23 cellular contexts compared by ENCODE assay signal in genomic region chr3:49600781-49601180, GRCh38. TPM values are rescaled to one million over a fixed set of nuclear protein-coding genes. Genes with fewer than 3 reads are reported as not detected.
DNase-seq lines count a peak whose midpoint lies in the region; ATAC-seq and TF ChIP-seq lines count a peak whose summit lies in the region.
"Had no signal": no experiment of that assay in that cellular context is flagged by ENCODE, and none has a peak within 500 bp of the region (broad histone marks: within the 10 kb centered on the region; RNA-seq: fewer than 3 reads in every experiment).

No MANE protein-coding gene starts in this region.

- no peaks in the 10 kb centered on the region for H3K9me3 ChIP-seq in GM23248 (ENCODE audit: low read depth)
- no peaks in the 10 kb centered on the region for H3K9me3 ChIP-seq in thyroid gland
- H3K9me3 ChIP-seq: A549 had no signal

- H3K36me3 ChIP-seq in GM23248 (ENCODE audit: low read depth) (no peaks in the 10 kb centered on the region), thyroid gland (no peaks in the 10 kb centered on the region)
- H3K36me3 ChIP-seq: BLaER1 treated with 17β-estradiol and CSF1 and Interleukin-3, amounts not matched to agents 10 nM and 100 nM had no signal

- ATAC-seq in HG03439 (IDR thresholded peaks at IDR 0.05; ENCODE audit: unreplicated experiment), result no peak
- ATAC-seq: A549; CD8-positive, alpha-beta T cell; Right ventricle myocardium inferior had no signal

- no peak overlapping the region for H3K9ac ChIP-seq in GM23248
- H3K9ac ChIP-seq: BLaER1 treated with 17β-estradiol and CSF1 and Interleukin-3, amounts not matched to agents 10 nM and 100 nM had no signal

- TF ChIP-seq POLR2A in thyroid gland (IDR thresholded peaks at IDR 0.05), result no peak

- intact Hi-C loops in thyroid gland (cut with DNase I), result no loop called here

- H3K4me3 Mint-ChIP-seq in progenitor cell of endocrine pancreas (ENCODE audit: low read depth), result no peak overlapping the region
- H3K4me3 Mint-ChIP-seq: CD8-positive, alpha-beta T cell had no signal

- no peaks in the 10 kb centered on the region for H3K36me3 Mint-ChIP-seq in progenitor cell of endocrine pancreas (ENCODE audit: insufficient read depth)
- H3K36me3 Mint-ChIP-seq: CD8-positive, alpha-beta T cell had no signal

- no peaks in the 10 kb centered on the region for H3K4me1 Mint-ChIP-seq in progenitor cell of endocrine pancreas (ENCODE audit: low read depth)

- H2AFZ ChIP-seq in GM23248, result no peak overlapping the region

- H3K27ac ChIP-seq in GM23248 (no peak overlapping the region), cingulate gyrus (ENCODE audit: low read depth, low read length) (peak overlapping the region; percentile 60), thyroid gland (no peak overlapping the region)
- H3K27ac ChIP-seq: A549; BLaER1 treated with 17β-estradiol and CSF1 and Interleukin-3, amounts not matched to agents 10 nM and 100 nM had no signal

- no peaks in the 10 kb centered on the region for H3K27me3 ChIP-seq in GM23248 (replicated peaks; ENCODE audit: insufficient read depth)
- no peaks in the 10 kb centered on the region for H3K27me3 ChIP-seq in thyroid gland
- H3K27me3 ChIP-seq: BLaER1 treated with 17β-estradiol and CSF1 and Interleukin-3, amounts not matched to agents 10 nM and 100 nM had no signal

- H3K27ac Mint-ChIP-seq in progenitor cell of endocrine pancreas, result peak overlapping the region; percentile 16
- H3K27ac Mint-ChIP-seq: CD8-positive, alpha-beta T cell had no signal

- H3K79me2 ChIP-seq in GM23248 (ENCODE audit: insufficient read depth), result no peaks in the 10 kb centered on the region

- no peaks in the 10 kb centered on the region for H3K9me3 Mint-ChIP-seq in progenitor cell of endocrine pancreas (ENCODE audit: low read depth)
- H3K9me3 Mint-ChIP-seq: CD8-positive, alpha-beta T cell had no signal

- WGBS in GM23248 (ENCODE audit: low coverage in 1 of 2, low lambda C conversion rate in 2 of 2, missing lambda C conversion rate in 2 of 2), 2 experiments, result 94 to 100% methylated on average over 1 of the region's 1 CpG
- WGBS in thyroid gland, 2 donors, result 89 to 100% methylated on average over 1 of the region's 1 CpG

- TF ChIP-seq CTCF in progenitor cell of endocrine pancreas (IDR thresholded peaks at IDR 0.05; ENCODE audit: unreplicated experiment) (no peak), thyroid gland (IDR thresholded peaks at IDR 0.05) (no peak)

- H3K27me3 Mint-ChIP-seq in progenitor cell of endocrine pancreas, result no peaks in the 10 kb centered on the region

- no peaks in the 10 kb centered on the region for H3K9me2 ChIP-seq in GM23248 (ENCODE audit: insufficient read depth)

- no peaks in the 10 kb centered on the region for H3F3A ChIP-seq in GM23248 (ENCODE audit: insufficient read depth)

- no peaks in the 10 kb centered on the region for H4K20me1 ChIP-seq in GM23248 (ENCODE audit: insufficient read depth)
- H4K20me1 ChIP-seq: BLaER1 treated with 17β-estradiol and CSF1 and Interleukin-3, amounts not matched to agents 10 nM and 100 nM had no signal

- H3K4me2 ChIP-seq in GM23248 (ENCODE audit: unreplicated experiment), result no peak overlapping the region
- H3K4me2 ChIP-seq: A549; BLaER1 treated with 17β-estradiol and CSF1 and Interleukin-3, amounts not matched to agents 10 nM and 100 nM had no signal

- in situ Hi-C loops in GM23248 (cut with MboI), result no loop called here

- DNase-seq in AG20443 (ENCODE audit: low spot score) (peak; percentile 40), GM23248 (peak; percentile 64), progenitor cell of endocrine pancreas (ENCODE audit: low spot score, unreplicated experiment) (no peak), NCI-H1105 treated with DMSO at 0.1 percent for 48 hours (lab: John Stamatoyannopoulos, UW) (no peak), thyroid gland (no peak)
- DNase-seq in stimulated activated CD4-positive, alpha-beta T cell treated with anti-CD3 and anti-CD28 coated beads, Interleukin-2, amount 100 ng/mL, for 48 hours, result no peak
- DNase-seq: Calu3; CD8-positive, alpha-beta T cell; DMS153; GF-D8; H7; KG1; NCI-H1092 treated with DMSO at 0.1 percent for 48 hours; NCI-H146; NCI-H2029; NCI-H226; NCI-H510A treated with DMSO at 0.1 percent for 48 hours; NCI-H774 had no signal

- H3K4me1 ChIP-seq in GM23248 (ENCODE audit: insufficient read depth) (peaks cover 9% of the 10 kb centered on the region), thyroid gland (no peaks in the 10 kb centered on the region)
- H3K4me1 ChIP-seq: A549 had no signal

- no peak overlapping the region for H3K4me3 ChIP-seq in GM23248
- no peak overlapping the region for H3K4me3 ChIP-seq in thyroid gland (replicated peaks in 1 of 3)
- H3K4me3 ChIP-seq: A549; BLaER1 treated with 17β-estradiol and CSF1 and Interleukin-3, amounts not matched to agents 10 nM and 100 nM had no signal

RNA-seq across cellular contexts. Expression of gene BSN, which starts 46.5 kb away (rescaled TPM):
- under 0.01 TPM in 2 replicates for total RNA-seq in GM23248 (2014; rRNA removed; shearing (Covaris generic))
- polyA plus RNA-seq in GM23248 (2016; fragmentation: Nextera tagmentation; extraction: Ambion mirVana), result 0.03 and 0.08 TPM in 2 replicates
- total RNA-seq in progenitor cell of endocrine pancreas (3.0 and 3.8 TPM in 2 replicates), thyroid gland (1 to 10 TPM in 2 of 4 donors, under 1 TPM in 2; 0.56 to 1.8 (median 0.99) TPM)

Comparison
In these comparisons a context has a peak if more than half of its experiments do, and no peak if none do; other contexts are left out.
1. DNase-seq: peak in AG20443 (single experiment) and GM23248 (single experiment); none in progenitor cell of endocrine pancreas (single experiment), NCI-H1105 treated with DMSO at 0.1 percent for 48 hours (single experiment), thyroid gland (0 of 2) and stimulated activated CD4-positive, alpha-beta T cell treated with anti-CD3 and anti-CD28 coated beads, Interleukin-2, amount 100 ng/mL, for 48 hours (0 of 2).